22 cellular contexts compared by ENCODE assay signal in genomic region chr7:133164444-133164843, GRCh38.
DNase-seq lines count a peak whose midpoint lies in the region; ATAC-seq and TF ChIP-seq lines count a peak whose summit lies in the region.
"Had no signal": no experiment of that assay in that cellular context is flagged by ENCODE, and none has a peak within 500 bp of the region (broad histone marks: within the 10 kb centered on the region; RNA-seq: fewer than 3 reads in every experiment).

No MANE protein-coding gene starts in this region.

- H3K9ac ChIP-seq in mesendoderm (ENCODE audit: low read length) = no peak overlapping the region
- H3K9ac ChIP-seq: BLaER1 had no signal

- no peak overlapping the region for H3K56ac ChIP-seq in mesendoderm (ENCODE audit: low read length)

- H3K36me3 Mint-ChIP-seq in GM23338 (ENCODE audit: low read depth) = no peaks in the 10 kb centered on the region
- H3K36me3 Mint-ChIP-seq: CD4-positive, CD25-positive, alpha-beta regulatory T cell had no signal

- intact Hi-C loops in PC-9 (cut with micrococcal nuclease; ENCODE audit: unreplicated experiment) = no loop called here

- H4K8ac ChIP-seq in mesendoderm (ENCODE audit: low read depth, low read length) = no peak overlapping the region

- CTCF ChIA-PET in PC-9 (lab: Charles Lee) = no interaction called here

- no peak overlapping the region for H3K23ac ChIP-seq in mesendoderm (ENCODE audit: low read length)

- no peak overlapping the region for H3K27ac ChIP-seq in GM23338 (ENCODE audit: low read depth)
- H3K27ac ChIP-seq in WERI-Rb-1 = no peak overlapping the region
- no peak overlapping the region for H3K27ac ChIP-seq in mesendoderm (ENCODE audit: low read depth, low read length)
- no peak overlapping the region for H3K27ac ChIP-seq in PC-9
- H3K27ac ChIP-seq: BLaER1 had no signal

- H3K4me2 ChIP-seq in GM23338 (no peak overlapping the region), mesendoderm (ENCODE audit: low read length) (no peak overlapping the region), PC-9 (no peak overlapping the region)
- H3K4me2 ChIP-seq: BLaER1 had no signal

- H2AFZ ChIP-seq in GM23338 (no peak overlapping the region), PC-9 (no peak overlapping the region)

- no peak overlapping the region for H3K4ac ChIP-seq in mesendoderm (ENCODE audit: low read depth, low read length)

- H3K4me3 Mint-ChIP-seq in GM23338 = no peak overlapping the region
- H3K4me3 Mint-ChIP-seq: CD4-positive, CD25-positive, alpha-beta regulatory T cell; T-helper 17 cell had no signal

- H3K79me2 ChIP-seq in GM23338 (replicated peaks; ENCODE audit: insufficient read depth) (no peaks in the 10 kb centered on the region), mesendoderm (ENCODE audit: control insufficient read depth, insufficient read depth, low read length) (no peaks in the 10 kb centered on the region), PC-9 (ENCODE audit: low read depth) (no peaks in the 10 kb centered on the region)

- no peak for ATAC-seq in GM23338
- no peak for ATAC-seq in GM21529 (IDR thresholded peaks at IDR 0.05; ENCODE audit: unreplicated experiment)
- ATAC-seq: SK-N-SH treated with all-trans-retinoic acid at 6 μM for 48 hours, T-helper 17 cell had no signal

- H3K27me3 ChIP-seq in GM23338 (ENCODE audit: insufficient read depth) (no peaks in the 10 kb centered on the region), WERI-Rb-1 (ENCODE audit: insufficient read depth, low read depth, severe bottlenecking) (no peaks in the 10 kb centered on the region), mesendoderm (ENCODE audit: insufficient read depth, low read length, poor library complexity) (no peaks in the 10 kb centered on the region), PC-9 (ENCODE audit: insufficient read depth, low read depth) (peaks cover 72% of the 10 kb centered on the region)
- H3K27me3 ChIP-seq: BLaER1 had no signal

- H3K79me1 ChIP-seq in mesendoderm (ENCODE audit: low read length) = no peaks in the 10 kb centered on the region

- H3K4me3 ChIP-seq in GM23338 (no peak overlapping the region), WERI-Rb-1 (ENCODE audit: low read depth, low read length) (no peak overlapping the region), mesendoderm (ENCODE audit: low read length) (no peak overlapping the region), PC-9 (no peak overlapping the region)
- H3K4me3 ChIP-seq: BLaER1 had no signal

- H2BK15ac ChIP-seq in mesendoderm (replicated peaks; ENCODE audit: low read depth) = no peak overlapping the region

- no peak overlapping the region for H2AK5ac ChIP-seq in mesendoderm (ENCODE audit: low read length)

- H3K9me2 ChIP-seq in GM23338 (ENCODE audit: insufficient read depth) (0 out of 2 replicates have a peak, but pooled peaks cover 7% of the 10 kb centered on the region), PC-9 (ENCODE audit: insufficient read depth) (no peaks in the 10 kb centered on the region)

- TF ChIP-seq CTCF in GM23338 (conservative IDR thresholded peaks at IDR 0.05; ENCODE audit: low read depth in 2 of 2) = peak; percentile 23 to 40
- no peak for TF ChIP-seq CTCF in WERI-Rb-1 (IDR thresholded peaks at IDR 0.05; ENCODE audit: low read depth, low read length)
- TF ChIP-seq CTCF in PC-9 (conservative IDR thresholded peaks at IDR 0.05) = no peak

- H3K18ac ChIP-seq in mesendoderm (ENCODE audit: low read length) = no peak overlapping the region

- H4K20me1 ChIP-seq in GM23338 (replicated peaks; ENCODE audit: insufficient read depth) = no peaks in the 10 kb centered on the region
- no peaks in the 10 kb centered on the region for H4K20me1 ChIP-seq in PC-9 (ENCODE audit: insufficient read depth)
- H4K20me1 ChIP-seq: BLaER1 had no signal

- no peak overlapping the region for H3K27ac Mint-ChIP-seq in GM23338
- H3K27ac Mint-ChIP-seq: CD4-positive, CD25-positive, alpha-beta regulatory T cell; T-helper 17 cell had no signal

- WGBS in mesendoderm (ENCODE audit: extremely low coverage, insufficient coverage, low lambda C conversion rate) = no CpG with 5 or more reads among the region's 6 CpGs

- no peak overlapping the region for H2BK120ac ChIP-seq in mesendoderm (ENCODE audit: low read depth, low read length)

- BruUV-seq in PC-9 (replicated peaks; lab: Mats Ljungman, UMichigan) = no TSS peak

- no peak overlapping the region for H2BK5ac ChIP-seq in mesendoderm (ENCODE audit: low read length)

- H3K27me3 Mint-ChIP-seq in GM23338 (ENCODE audit: insufficient read depth, low read depth, poor library complexity) = no peaks in the 10 kb centered on the region

- no peaks in the 10 kb centered on the region for H3K9me3 Mint-ChIP-seq in GM23338

- no peaks in the 10 kb centered on the region for H3K4me1 ChIP-seq in GM23338 (ENCODE audit: insufficient read depth)
- H3K4me1 ChIP-seq in mesendoderm (ENCODE audit: control insufficient read depth, low read depth, low read length) = no peaks in the 10 kb centered on the region
- H3K4me1 ChIP-seq in PC-9 (replicated peaks; ENCODE audit: insufficient read depth) = no peaks in the 10 kb centered on the region
- H3K4me1 ChIP-seq: BLaER1 had no signal

- H3K36me3 ChIP-seq in GM23338 (ENCODE audit: insufficient read depth) = no peaks in the 10 kb centered on the region
- no peaks in the 10 kb centered on the region for H3K36me3 ChIP-seq in WERI-Rb-1
- H3K36me3 ChIP-seq in mesendoderm (ENCODE audit: control insufficient read depth, insufficient read depth, low read length) = no peaks in the 10 kb centered on the region
- H3K36me3 ChIP-seq in PC-9 (ENCODE audit: low read depth) = no peaks in the 10 kb centered on the region
- H3K36me3 ChIP-seq: BLaER1 had no signal

- peaks cover 16% of the 10 kb centered on the region for H3K4me1 Mint-ChIP-seq in GM23338
- H3K4me1 Mint-ChIP-seq: CD4-positive, CD25-positive, alpha-beta regulatory T cell; T-helper 17 cell had no signal

- H3K9me3 ChIP-seq in WERI-Rb-1 (ENCODE audit: severe bottlenecking) (no peaks in the 10 kb centered on the region), PC-9 (ENCODE audit: insufficient read depth, low read depth) (peaks cover 3% of the 10 kb centered on the region; the same call in 1 of the 2 replicates)
- H3K9me3 ChIP-seq: BLaER1 had no signal

- POLR2A ChIA-PET in PC-9 (lab: Charles Lee; ENCODE audit: unreplicated experiment) = no interaction called here

- H3F3A ChIP-seq in GM23338 (replicated peaks; ENCODE audit: low read depth) = no peaks in the 10 kb centered on the region
- H3F3A ChIP-seq in PC-9 (ENCODE audit: insufficient read depth, low read depth) = no peaks in the 10 kb centered on the region

- DNase-seq in NCI-H82 (lab: John Stamatoyannopoulos, UW) = peak; percentile 9
- DNase-seq in NCI-H82 treated with DMSO at 0.1 percent for 48 hours (lab: John Stamatoyannopoulos, UW; ENCODE audit: unreplicated experiment) = no peak
- no peak for DNase-seq in GM23338 (ENCODE audit: low spot score)
- DNase-seq in WERI-Rb-1 = peak; percentile 21
- DNase-seq in mesendoderm = peak; percentile 20
- DNase-seq in PC-9 = no peak
- no peak for DNase-seq in stimulated activated CD4-positive, alpha-beta T cell treated with anti-CD3 and anti-CD28 coated beads, Interleukin-2, amount 100 ng/mL, for 48 hours
- DNase-seq: CD4-positive, CD25-positive, alpha-beta regulatory T cell; DMS153; Kasumi-1; MV-4-11; NCI-H1105; NCI-H1694; NCI-H2029 treated with DMSO at 0.1 percent for 48 hours; NCI-H2171 treated with DMSO at 0.1 percent for 48 hours; NCI-H345; NCI-H524; NCI-H748 treated with DMSO at 0.1 percent for 48 hours; T-helper 17 cell had no signal

- no peak overlapping the region for H4K5ac ChIP-seq in mesendoderm (ENCODE audit: low read length)

TF ChIP-seq in GM23338, 12 proteins besides CTCF, POLR2A, EP300 and RAD21:
- TF ChIP-seq REST (IDR thresholded peaks at IDR 0.05; ENCODE audit: unreplicated experiment) (no peak), ETS1 (IDR thresholded peaks at IDR 0.05) (no peak), EZH2 (IDR thresholded peaks at IDR 0.05; ENCODE audit: low read depth, unreplicated experiment) (no peak), POLR2AphosphoS5 (IDR thresholded peaks at IDR 0.05; ENCODE audit: low read depth) (no peak), CREB1 (CRISPR knock-in tag; IDR thresholded peaks at IDR 0.05; ENCODE audit: low read depth) (no peak)
TF ChIP-seq in GM23338: peak in this region for 0.

Comparison
In these comparisons a context has a peak if more than half of its experiments do, and no peak if none do; other contexts are left out.
1. DNase-seq: peak in NCI-H82 (single experiment), WERI-Rb-1 (single experiment) and mesendoderm (single experiment); none in NCI-H82 treated with DMSO at 0.1 percent for 48 hours (single experiment), GM23338 (single experiment), PC-9 (0 of 2) and stimulated activated CD4-positive, alpha-beta T cell treated with anti-CD3 and anti-CD28 coated beads, Interleukin-2, amount 100 ng/mL, for 48 hours (0 of 2).
2. CTCF ChIP-seq: peak in GM23338 (2 of 2); none in WERI-Rb-1 (single experiment) and PC-9 (single experiment).